ENCODE assay signal across 8 cellular contexts in the genomic region with DNA sequence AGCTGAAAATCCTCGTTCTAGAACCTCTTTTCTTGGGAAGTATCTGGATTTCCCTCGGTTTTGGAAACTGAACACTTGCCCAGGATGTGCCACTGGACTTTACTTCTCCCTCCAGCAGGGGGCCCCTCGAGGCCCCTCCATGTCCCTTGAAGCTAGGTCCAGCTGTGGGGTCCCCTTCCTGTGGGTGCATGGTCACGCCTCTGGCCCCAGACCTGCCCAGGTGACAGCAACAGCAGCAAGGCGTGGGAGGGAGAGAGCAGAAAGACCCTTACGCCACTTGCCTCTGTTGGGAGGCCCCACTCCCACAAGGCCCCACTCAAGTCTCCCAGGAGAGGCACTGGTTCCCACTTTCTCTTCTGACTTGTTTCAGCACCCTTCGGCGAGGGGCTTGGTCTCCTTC. TPM values are rescaled to one million over a fixed set of nuclear protein-coding genes. Genes with fewer than 3 reads are reported as not detected.
A peak's percentile ranks its signal among the peaks of the same experiment; 100 is the strongest.
DNase-seq lines count a peak whose midpoint lies in the region; ATAC-seq, FAIRE-seq and TF ChIP-seq lines count a peak whose summit lies in the region.

No MANE protein-coding gene starts in this region.

- H3K4ac ChIP-seq in mesenchymal stem cell (ENCODE audit: low read depth in 1 of 2, low read length in 2 of 2): no peak overlapping the region

- SMC1A ChIA-PET in GM12878 (lab: Charles Lee; ENCODE audit: uncharacterized antibody, unreplicated experiment): interaction anchor here (0.8 to 3.7 kb wide), 8 partner anchors 9 to 131 kb away, joined by 3 to 25 read pairs (median 4); a partner anchor contains a TSS

- peaks cover 17% of the 10 kb centered on the region for H3K27me3 Mint-ChIP-seq in GM23338 (ENCODE audit: insufficient read depth, low read depth, poor library complexity)

- no peaks in the 10 kb centered on the region for H3K9me2 ChIP-seq in GM23338 (ENCODE audit: insufficient read depth)

- H2AFZ ChIP-seq in GM23338 (no peak overlapping the region), GM12878 (ENCODE audit: control insufficient read depth, low read depth, low read length) (no peak overlapping the region), mesenchymal stem cell (ENCODE audit: low read depth, low read length) (no peak overlapping the region)

- H3F3A ChIP-seq in GM23338 (replicated peaks; ENCODE audit: low read depth): peaks cover 16% of the 10 kb centered on the region

- H3K9me3 Mint-ChIP-seq in GM23338: no peaks in the 10 kb centered on the region

- no peak overlapping the region for H2AK5ac ChIP-seq in mesenchymal stem cell (ENCODE audit: low read length, severe bottlenecking)

- POLR2A ChIA-PET in BJ (lab: Charles Lee): no interaction called here
- POLR2A ChIA-PET in GM12878 (lab: Charles Lee): interaction anchor here (1.1 kb wide), 1 partner anchor 72 kb away, joined by 5 read pairs; a partner anchor contains a TSS

- BruUV-seq in GM12878 (replicated peaks; lab: Mats Ljungman, UMichigan): no TSS peak

- no peak overlapping the region for H3K4me3 ChIP-seq in BJ (ENCODE audit: low read depth, low read length)
- no peak overlapping the region for H3K4me3 ChIP-seq in GM23338
- no peak overlapping the region for H3K4me3 ChIP-seq in GM12878
- H3K4me3 ChIP-seq in mesenchymal stem cell (ENCODE audit: insufficient read depth in 1 of 2, low read depth in 1 of 2, low read length in 2 of 2): no peak overlapping the region

- no peak overlapping the region for H3K9ac ChIP-seq in GM12878 (ENCODE audit: control insufficient read depth, insufficient read depth, low read length)
- H3K9ac ChIP-seq in mesenchymal stem cell (ENCODE audit: low read length): no peak overlapping the region

- H3K4me3 Mint-ChIP-seq in GM23338: no peak overlapping the region; the same call in 2 of the 3 replicates

- no peaks in the 10 kb centered on the region for H3K36me3 ChIP-seq in BJ (ENCODE audit: control insufficient read depth, insufficient read depth, low read length)
- H3K36me3 ChIP-seq in GM23338 (ENCODE audit: insufficient read depth): no peaks in the 10 kb centered on the region
- no peaks in the 10 kb centered on the region for H3K36me3 ChIP-seq in GM12878 (ENCODE audit: control insufficient read depth in 2 of 2, insufficient read depth in 2 of 2, low read length in 1 of 2)
- H3K36me3 ChIP-seq in mesenchymal stem cell (ENCODE audit: control insufficient read depth in 1 of 2, insufficient read depth in 2 of 2, low read depth in 1 of 2, low read length in 2 of 2): peaks cover 8 to 25% of the 10 kb centered on the region in 2 experiments

- no peaks in the 10 kb centered on the region for H3K9me3 ChIP-seq in GM12878 (replicated peaks; ENCODE audit: control insufficient read depth, insufficient read depth, low read length)
- no peaks in the 10 kb centered on the region for H3K9me3 ChIP-seq in mesenchymal stem cell (ENCODE audit: control insufficient read depth, low read length)

- H3K36me3 Mint-ChIP-seq in GM23338 (ENCODE audit: low read depth): peaks cover 26% of the 10 kb centered on the region

- no peak overlapping the region for H2BK5ac ChIP-seq in mesenchymal stem cell (ENCODE audit: low read depth, low read length, poor library complexity, severe bottlenecking)

- H3K79me2 ChIP-seq in GM23338 (replicated peaks; ENCODE audit: insufficient read depth) (peaks cover 62% of the 10 kb centered on the region), GM12878 (ENCODE audit: control insufficient read depth, insufficient read depth, low read length) (no peaks in the 10 kb centered on the region)

- no peak overlapping the region for H3K27ac ChIP-seq in GM23338 (ENCODE audit: low read depth)
- H3K27ac ChIP-seq in GM12878 (ENCODE audit: control insufficient read depth, insufficient read depth): no peak overlapping the region
- no peak overlapping the region for H3K27ac ChIP-seq in mesenchymal stem cell (ENCODE audit: low read length, poor library complexity, severe bottlenecking)

- H4K91ac ChIP-seq in mesenchymal stem cell (ENCODE audit: low read length): no peak overlapping the region

- WGBS in GM12878 (ENCODE audit: insufficient coverage, insufficient replicate concordance, low lambda C conversion rate, missing lambda C conversion rate): 26% methylated on average over 8 of the region's 8 CpGs
- 87% methylated on average over 8 of the region's 8 CpGs for WGBS in mesenchymal stem cell

- RAD21 ChIA-PET in GM12878 (lab: Charles Lee; ENCODE audit: unreplicated experiment): interaction anchor here (0.7 to 4.1 kb wide), 8 partner anchors 9 to 94 kb away, joined by 3 to 25 read pairs (median 4); a partner anchor contains a TSS

- H3K27ac Mint-ChIP-seq in GM23338: no peak overlapping the region

- DNase-seq in BJ (ENCODE audit: low read depth) (no peak), GM23338 (ENCODE audit: low spot score) (peak; percentile 55), GM12878 (ENCODE audit: low read depth, low spot score) (no peak), mesenchymal stem cell (peak; percentile 38), NCI-H1092 (lab: John Stamatoyannopoulos, UW) (no peak), amygdala (lab: John Stamatoyannopoulos, UW) (no peak)
- no peak for DNase-seq in activated CD4-positive, alpha-beta T cell treated with anti-CD3 and anti-CD28 coated beads, Interleukin-2, amount 50 U/mL, for 4 hours

- TF ChIP-seq CTCF in BJ (IDR thresholded peaks at IDR 0.05; ENCODE audit: insufficient read depth, low read depth, low read length): peak; percentile 79
- TF ChIP-seq CTCF in GM23338 (conservative IDR thresholded peaks at IDR 0.05; ENCODE audit: low read depth in 2 of 2): peak; percentile 54 to 64
- peak; percentile 64 to 82 (median 66) for TF ChIP-seq CTCF in GM12878 (IDR thresholded peaks at IDR 0.05 in 2 of 3, conservative IDR thresholded peaks at IDR 0.05 in 1 of 3; ENCODE audit: control insufficient read depth in 2 of 3, extremely low read depth in 1 of 3, insufficient read depth in 1 of 3, low read depth in 3 of 3, low read length in 3 of 3)

- intact Hi-C loops in GM12878 (cut with micrococcal nuclease; ENCODE audit: unreplicated experiment): loop anchor here (1.0 to 5.0 kb wide), 2 partner anchors 74 to 339 kb away; no protein-coding TSS in a partner anchor

- H2BK120ac ChIP-seq in mesenchymal stem cell (ENCODE audit: low read depth, low read length): no peak overlapping the region

- H2BK15ac ChIP-seq in mesenchymal stem cell (ENCODE audit: low read depth, poor library complexity, severe bottlenecking): no peak overlapping the region

- no peaks in the 10 kb centered on the region for H3K27me3 ChIP-seq in BJ (ENCODE audit: control insufficient read depth, insufficient read depth, low read length)
- H3K27me3 ChIP-seq in GM23338 (ENCODE audit: insufficient read depth): peaks cover 6% of the 10 kb centered on the region; the same call in 1 of the 2 replicates
- peaks cover 0 to 5% of the 10 kb centered on the region in 2 experiments; a peak in 1 of 4 replicates for H3K27me3 ChIP-seq in GM12878 (replicated peaks in 1 of 2; ENCODE audit: control insufficient read depth in 2 of 2, insufficient read depth in 2 of 2, low read length in 1 of 2)
- H3K27me3 ChIP-seq in mesenchymal stem cell (ENCODE audit: control insufficient read depth in 1 of 2, insufficient read depth in 1 of 2, low read length in 2 of 2): no peaks in the 10 kb centered on the region

- peaks cover 30% of the 10 kb centered on the region for H3K4me1 Mint-ChIP-seq in GM23338

- H3K79me1 ChIP-seq in mesenchymal stem cell (replicated peaks; ENCODE audit: low read length, poor library complexity, severe bottlenecking): peaks cover 50% of the 10 kb centered on the region

- TF ChIP-seq POLR2A in GM12878 (IDR thresholded peaks at IDR 0.05; ENCODE audit: low read depth, low read length): no peak

- no peak for ATAC-seq in GM23338
- ATAC-seq in GM12878: 0 out of 3 replicates have a peak, but pooled peaks have one; percentile 15
- ATAC-seq in HG03196 (IDR thresholded peaks at IDR 0.05; ENCODE audit: unreplicated experiment): no peak

- CTCF ChIA-PET in BJ (lab: Yijun Ruan, JAX) (interaction anchor here (0.8 to 3.4 kb wide), 15 partner anchors 10 to 85 kb away, joined by 3 to 24 read pairs (median 5); no protein-coding TSS in a partner anchor), GM12878 (lab: Yijun Ruan, JAX) (interaction anchor here (0.9 to 3.3 kb wide), 18 partner anchors 8 to 342 kb away, joined by 3 to 26 read pairs (median 6); a partner anchor contains a TSS)

- H4K20me1 ChIP-seq in GM23338 (replicated peaks; ENCODE audit: insufficient read depth) (peaks cover 51% of the 10 kb centered on the region), GM12878 (ENCODE audit: control insufficient read depth, insufficient read depth) (no peaks in the 10 kb centered on the region)

- H3K18ac ChIP-seq in mesenchymal stem cell (ENCODE audit: low read depth in 1 of 2, low read length in 2 of 2): no peak overlapping the region

- no peak for TF ChIP-seq EP300 in GM12878 (IDR thresholded peaks at IDR 0.05; ENCODE audit: borderline replicate concordance in 1 of 2, control insufficient read depth in 1 of 2, low read depth in 2 of 2, low read length in 2 of 2)

- in situ Hi-C loops in GM12878 (cut with MboI): loop anchor here (5.0 kb wide), 1 partner anchor 69 kb away; no protein-coding TSS in a partner anchor

- H2BK12ac ChIP-seq in mesenchymal stem cell (ENCODE audit: low read length in 2 of 2): no peak overlapping the region

- H3K4me2 ChIP-seq in GM23338: peak overlapping the region; percentile 86; the same call in 1 of the 2 replicates
- H3K4me2 ChIP-seq in GM12878 (ENCODE audit: control insufficient read depth, insufficient read depth): no peak overlapping the region
- no peak overlapping the region for H3K4me2 ChIP-seq in mesenchymal stem cell (ENCODE audit: low read length, poor library complexity, severe bottlenecking)

- H3K23ac ChIP-seq in mesenchymal stem cell (ENCODE audit: low read length in 2 of 2): no peak overlapping the region

- H3K14ac ChIP-seq in mesenchymal stem cell (ENCODE audit: low read length in 2 of 2): no peak overlapping the region

- TF ChIP-seq RAD21 in GM12878 (IDR thresholded peaks at IDR 0.05; ENCODE audit: insufficient read depth, low read depth, low read length): peak; percentile 58

- H3K4me1 ChIP-seq in GM23338 (ENCODE audit: insufficient read depth) (peaks cover 8% of the 10 kb centered on the region), GM12878 (ENCODE audit: control insufficient read depth, insufficient read depth, low read length) (peaks cover under 1% of the 10 kb centered on the region), mesenchymal stem cell (ENCODE audit: control insufficient read depth, insufficient read depth, low read depth, low read length) (peaks cover 36% of the 10 kb centered on the region)

- peak overlapping the region; percentile 7 for H4K8ac ChIP-seq in mesenchymal stem cell (ENCODE audit: low read length)

- no peak for FAIRE-seq in GM12878 (lab: Jason Lieb, UNC)

RNA-seq across cellular contexts. Expression of a gene that starts 3.1 kb away (rescaled TPM):
- polyA plus RNA-seq in BJ (2011; rRNA removed): 12.5 and 16.4 TPM in 2 replicates
- 7.3 and 9.4 TPM in 2 replicates for polyA minus RNA-seq in BJ (2011; rRNA and poly(A)+ RNA removed)
- 206 TPM in 2 replicates for total RNA-seq in GM23338 (2014; rRNA removed; shearing (Covaris generic))
- polyA plus RNA-seq in GM23338 (2016; fragmentation: Nextera tagmentation; extraction: Ambion mirVana): 65.6 and 67.3 TPM in 2 replicates
- 131 and 162 TPM in 2 replicates for total RNA-seq in GM12878 (2013; cell fraction: nucleolus; rRNA removed)
- 10.3 and 12.1 TPM in 2 replicates for total RNA-seq in GM12878 (2014; rRNA removed)
- 3.3 and 3.6 TPM in 2 replicates for total RNA-seq in GM12878 (2014; rRNA removed; fragmentation: Illumina TruSeq; extraction: Trizol)
- total RNA-seq in GM12878 (2021): 11.6 and 12.3 TPM in 2 replicates
- polyA plus RNA-seq in GM12878 (2011; ENCODE audit: low read depth): 2.8 TPM
- 6.2 and 11.5 TPM in 2 replicates for polyA plus RNA-seq in GM12878 (2011; rRNA removed)
- 12.2 and 21.9 TPM in 2 replicates for polyA plus RNA-seq in GM12878 (2011; cell fraction: cytosol; rRNA removed)
- polyA plus RNA-seq in GM12878 (2011; cell fraction: nucleus; rRNA removed): 94.5 and 119 TPM in 2 replicates
- polyA plus RNA-seq in GM12878 (2012): 8.5 and 9.8 TPM in 2 replicates
- polyA plus RNA-seq in GM12878 (2014; fragmentation: Illumina TruSeq; extraction: Trizol): 2.0 and 3.4 TPM in 2 replicates
- under 1 TPM in 1 of 2 experiments, not detected in 1; 0.42 TPM for polyA plus RNA-seq in GM12878 (2014; fragmentation: Nextera tagmentation; extraction: Ambion mirVana)
- 13.3 and 15.9 TPM in 2 replicates for polyA plus RNA-seq in GM12878 (2014; rRNA removed)
- 1 to 10 TPM; 4.0 TPM for polyA plus RNA-seq in GM12878 (2016; fragmentation: Nextera tagmentation; extraction: Ambion mirVana)
- polyA minus RNA-seq in GM12878 (2011; rRNA and poly(A)+ RNA removed): 1.6 and 5.5 TPM in 2 replicates
- 1.8 and 4.8 TPM in 2 replicates for polyA minus RNA-seq in GM12878 (2011; cell fraction: cytosol; rRNA and poly(A)+ RNA removed)
- 10.3 and 12.6 TPM in 2 replicates for polyA minus RNA-seq in GM12878 (2011; cell fraction: nucleus; rRNA and poly(A)+ RNA removed)
- polyA plus RNA-seq in mesenchymal stem cell (2013, experiment 1 of 2): 16.0 TPM
- 16.1 TPM for polyA plus RNA-seq in mesenchymal stem cell (2013, experiment 2 of 2)

RNA-seq across cellular contexts. Expression of a gene that starts 20.0 kb away (rescaled TPM):
- polyA plus RNA-seq in BJ (2011; rRNA removed) (not detected in 2 replicates), GM23338 (2016; fragmentation: Nextera tagmentation; extraction: Ambion mirVana) (not detected in 2 replicates), GM12878 (2011; rRNA removed) (not detected in 2 replicates), GM12878 (2014; fragmentation: Illumina TruSeq; extraction: Trizol) (not detected in 2 replicates), GM12878 (2014; fragmentation: Nextera tagmentation; extraction: Ambion mirVana) (not detected), GM12878 (2014; rRNA removed) (0.14 TPM in 1 of 2 replicates, not detected in the other), GM12878 (2016; fragmentation: Nextera tagmentation; extraction: Ambion mirVana) (not detected)
- polyA minus RNA-seq in BJ (2011; rRNA and poly(A)+ RNA removed): not detected in 2 replicates
- not detected in 2 replicates for total RNA-seq in GM23338 (2014; rRNA removed; shearing (Covaris generic))
- total RNA-seq in GM12878 (2013; cell fraction: nucleolus; rRNA removed): not detected in 2 replicates
- total RNA-seq in GM12878 (2014; rRNA removed) (not detected in 2 replicates), GM12878 (2014; rRNA removed; fragmentation: Illumina TruSeq; extraction: Trizol) (not detected in 2 replicates), GM12878 (2021) (not detected in 2 replicates)
- not detected for polyA plus RNA-seq in GM12878 (2011; ENCODE audit: low read depth)
- polyA plus RNA-seq in GM12878 (2011; cell fraction: cytosol; rRNA removed): 0.03 TPM in 1 of 2 replicates, not detected in the other
- 0.09 TPM in 1 of 2 replicates, not detected in the other for polyA plus RNA-seq in GM12878 (2011; cell fraction: nucleus; rRNA removed)
- polyA plus RNA-seq in GM12878 (2012): not detected in 2 replicates
- polyA minus RNA-seq in GM12878 (2011; rRNA and poly(A)+ RNA removed): not detected in 2 replicates
- not detected in 2 replicates for polyA minus RNA-seq in GM12878 (2011; cell fraction: cytosol; rRNA and poly(A)+ RNA removed)
- not detected in 2 replicates for polyA minus RNA-seq in GM12878 (2011; cell fraction: nucleus; rRNA and poly(A)+ RNA removed)
- not detected for polyA plus RNA-seq in mesenchymal stem cell (2013, experiment 1 of 2)
- polyA plus RNA-seq in mesenchymal stem cell (2013, experiment 2 of 2): not detected

Comparison
In these comparisons a context has a peak if more than half of its experiments do, and no peak if none do; other contexts are left out.
1. DNase-seq: peak in GM23338 (single experiment) and mesenchymal stem cell (single experiment); none in BJ (single experiment), GM12878 (single experiment), NCI-H1092 (single experiment), amygdala (0 of 56) and activated CD4-positive, alpha-beta T cell treated with anti-CD3 and anti-CD28 coated beads, Interleukin-2, amount 50 U/mL, for 4 hours (0 of 2).
2. Peak in every context shown above with its lines, with median percentiles within 50 percentile points of each other: CTCF ChIP-seq.